ENCODE assay signal across 22 cellular contexts in the genomic region with DNA sequence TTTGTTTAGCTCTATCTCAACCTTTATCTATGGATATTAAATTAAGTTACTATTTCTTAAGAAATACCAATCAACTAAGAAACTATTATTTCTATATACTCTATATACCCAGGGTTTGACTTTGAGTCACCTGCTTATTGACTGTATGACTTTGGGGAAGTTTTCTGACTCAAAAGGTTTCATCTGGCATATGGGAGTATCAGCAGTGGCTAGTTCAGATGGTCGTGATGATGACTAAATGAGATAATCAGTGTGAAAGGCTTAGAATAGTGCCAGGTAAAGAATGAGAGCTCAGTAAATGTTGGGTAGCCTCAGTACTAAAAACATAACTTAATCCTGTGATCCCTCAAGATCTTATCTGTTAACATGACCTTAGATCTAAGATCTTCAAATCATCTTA.
DNase-seq lines count a peak whose midpoint lies in the region; ATAC-seq and TF ChIP-seq lines count a peak whose summit lies in the region.
"Had no signal": no experiment of that assay in that cellular context is flagged by ENCODE, and none has a peak within 500 bp of the region (broad histone marks: within the 10 kb centered on the region; RNA-seq: fewer than 3 reads in every experiment).

No MANE protein-coding gene starts in this region.

- TF ChIP-seq CTCF in GM20000 (IDR thresholded peaks at IDR 0.05; ENCODE audit: extremely low read depth, missing control alignments): no peak

- DNase-seq in NCI-H69 (lab: John Stamatoyannopoulos, UW) (peak; percentile 57), T1000 (lab: John Stamatoyannopoulos, UW) (no peak), GM20000 (ENCODE audit: low spot score) (no peak), NCI-H82 treated with DMSO at 0.1 percent for 48 hours (lab: John Stamatoyannopoulos, UW; ENCODE audit: unreplicated experiment) (no peak)
- DNase-seq: activated CD4-positive, alpha-beta memory T cell treated with anti-CD3 and anti-CD28 coated beads for 36 hours; activated naive CD4-positive, alpha-beta T cell treated with anti-CD3 and anti-CD28 coated beads for 36 hours; activated T-cell treated with anti-CD3 and anti-CD28 coated beads, Interleukin-2, amount 50 U/mL, for 1 hour; endodermal cell; GOT3; head of caudate nucleus; NCI-H1417; NCI-H2171; NCI-H748 treated with DMSO at 0.1 percent for 48 hours; spleen; stimulated activated CD8-positive, alpha-beta memory T cell treated with anti-CD3 and anti-CD28 coated beads, Interleukin-4, amount 100 ng/mL, for 48 hours; substantia nigra; T-helper 17 cell; WERI-Rb-1 had no signal

- ATAC-seq in GM18873 (IDR thresholded peaks at IDR 0.05; ENCODE audit: low FRiP score, unreplicated experiment): peak; percentile 58
- ATAC-seq in GM21825 (IDR thresholded peaks at IDR 0.05; ENCODE audit: unreplicated experiment): peak; percentile 67
- ATAC-seq in HG03039 (IDR thresholded peaks at IDR 0.05; ENCODE audit: unreplicated experiment): peak; percentile 92
- ATAC-seq in GM21526 (IDR thresholded peaks at IDR 0.05; ENCODE audit: low FRiP score, unreplicated experiment): no peak
- ATAC-seq: T-helper 17 cell had no signal
